9 cellular contexts compared by ENCODE assay signal in the genomic region with DNA sequence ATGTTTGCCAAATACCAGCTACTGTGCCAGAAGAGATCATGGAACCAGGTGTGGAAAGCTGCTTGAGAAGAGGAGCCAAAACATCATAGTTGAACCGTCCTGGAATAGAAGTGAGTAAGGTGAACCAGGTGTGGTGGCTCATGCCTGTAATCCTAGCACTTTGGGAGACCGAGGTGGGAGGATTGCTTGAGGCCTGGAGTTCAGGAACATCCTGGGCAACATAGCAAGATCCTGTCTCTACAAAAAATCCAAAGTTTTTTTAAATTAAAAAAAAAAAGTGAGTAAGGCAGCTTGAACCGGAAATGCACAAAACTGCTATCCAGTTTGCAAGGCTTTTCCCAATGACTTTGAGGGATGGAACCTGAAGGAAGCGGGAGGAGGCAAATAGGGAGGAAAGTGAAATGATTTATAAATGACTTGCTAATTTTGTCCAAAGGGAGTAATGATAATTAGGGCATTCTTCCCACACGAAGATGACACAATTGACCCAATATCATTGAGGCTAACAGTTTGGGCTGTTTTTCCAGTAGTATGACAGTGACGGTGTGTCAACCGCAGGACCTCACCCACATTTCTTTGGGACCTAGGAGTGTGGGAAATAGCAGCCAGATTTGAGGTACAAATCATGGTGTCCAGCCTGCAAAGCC. TPM values are rescaled to one million over a fixed set of nuclear protein-coding genes. Genes with fewer than 3 reads are reported as not detected.
DNase-seq lines count a peak whose midpoint lies in the region; ATAC-seq and TF ChIP-seq lines count a peak whose summit lies in the region.
"Had no signal": no experiment of that assay in that cellular context is flagged by ENCODE, and none has a peak within 500 bp of the region (broad histone marks: within the 10 kb centered on the region; RNA-seq: fewer than 3 reads in every experiment).

No MANE protein-coding gene starts in this region.

- no peak for TF ChIP-seq CTCF in activated CD8-positive, alpha-beta T cell treated with anti-CD3 and anti-CD28 coated beads for 36 hours (IDR thresholded peaks at IDR 0.05)
- TF ChIP-seq CTCF in dorsolateral prefrontal cortex (IDR thresholded peaks at IDR 0.05 in 54 of 56, conservative IDR thresholded peaks at IDR 0.05 in 2 of 56; ENCODE audit: low read depth in 1 of 56, partially characterized antibody in 56 of 56): no peak
- no peak for TF ChIP-seq CTCF in tibial artery (IDR thresholded peaks at IDR 0.05)

- no peak for ATAC-seq in activated CD8-positive, alpha-beta T cell treated with anti-CD3 and anti-CD28 coated beads for 36 hours
- no peak for ATAC-seq in activated CD8-positive, alpha-beta T cell treated with anti-CD3 and anti-CD28 coated beads, Interleukin-2, amount 10 ng/mL, durations not matched to agents 7 days and 5 days
- no peak for ATAC-seq in HG02571 (IDR thresholded peaks at IDR 0.05; ENCODE audit: unreplicated experiment)
- ATAC-seq: activated CD4-positive, CD25-positive, alpha-beta regulatory T cell treated with anti-CD3 and anti-CD28 coated beads, Interleukin-2, amount 50 U/mL, for 24 hours had no signal

- H3K27me3 ChIP-seq in dorsolateral prefrontal cortex (no peaks in the 10 kb centered on the region), muscle layer of colon (ENCODE audit: control insufficient read depth in 1 of 2, insufficient read depth in 2 of 2, low read length in 2 of 2) (no peaks in the 10 kb centered on the region), tibial artery (no peaks in the 10 kb centered on the region)

- H3K4me1 ChIP-seq in muscle layer of colon (ENCODE audit: insufficient read depth, low read length): peaks cover 36% of the 10 kb centered on the region
- peaks cover 0 to 45% (median 36%) of the 10 kb centered on the region in 4 donors for H3K4me1 ChIP-seq in tibial artery

- H3K27me3 Mint-ChIP-seq in activated CD8-positive, alpha-beta T cell treated with anti-CD3 and anti-CD28 coated beads for 36 hours: peaks cover 19% of the 10 kb centered on the region
- H3K27me3 Mint-ChIP-seq in activated CD8-positive, alpha-beta T cell treated with anti-CD3 and anti-CD28 coated beads, Interleukin-2, amount 10 ng/mL, durations not matched to agents 7 days and 5 days (ENCODE audit: low read depth): peaks cover 35% of the 10 kb centered on the region

- peak overlapping the region; percentile 91 for H3K9ac ChIP-seq in muscle layer of colon (ENCODE audit: low read length)

- POLR2A ChIA-PET in activated CD8-positive, alpha-beta T cell treated with anti-CD3 and anti-CD28 coated beads for 36 hours (lab: Charles Lee): no interaction called here
- POLR2A ChIA-PET in activated CD8-positive, alpha-beta T cell treated with anti-CD3 and anti-CD28 coated beads, Interleukin-2, amount 10 ng/mL, durations not matched to agents 7 days and 5 days (lab: Charles Lee): no interaction called here

- H3K4me1 Mint-ChIP-seq in activated CD8-positive, alpha-beta T cell treated with anti-CD3 and anti-CD28 coated beads for 36 hours (ENCODE audit: low read depth): peaks cover 15% of the 10 kb centered on the region
- peaks cover 15% of the 10 kb centered on the region for H3K4me1 Mint-ChIP-seq in activated CD8-positive, alpha-beta T cell treated with anti-CD3 and anti-CD28 coated beads, Interleukin-2, amount 10 ng/mL, durations not matched to agents 7 days and 5 days (ENCODE audit: low read depth)

- intact Hi-C loops in activated CD8-positive, alpha-beta T cell treated with anti-CD3 and anti-CD28 coated beads for 36 hours (cut with micrococcal nuclease): no loop called here
- intact Hi-C loops in dorsolateral prefrontal cortex (cut with DNase I): loop anchor here (5.0 kb wide), 3 partner anchors 56 to 304 kb away; partner anchors contain the start of gene RWDD3 (in 1 of the 2)
- intact Hi-C loops in tibial artery (cut with DNase I; ENCODE audit: low total_unique reads): loop anchor here (5.0 kb wide), 1 partner anchor 104 kb away; no protein-coding TSS in a partner anchor

- no peaks in the 10 kb centered on the region for H3K9me3 ChIP-seq in muscle layer of colon (ENCODE audit: low read length)
- H3K9me3 ChIP-seq in tibial artery: no peaks in the 10 kb centered on the region

- no peaks in the 10 kb centered on the region for H3K9me3 Mint-ChIP-seq in activated CD8-positive, alpha-beta T cell treated with anti-CD3 and anti-CD28 coated beads for 36 hours
- H3K9me3 Mint-ChIP-seq in activated CD8-positive, alpha-beta T cell treated with anti-CD3 and anti-CD28 coated beads, Interleukin-2, amount 10 ng/mL, durations not matched to agents 7 days and 5 days (ENCODE audit: insufficient read depth): no peaks in the 10 kb centered on the region

- H3K4me3 Mint-ChIP-seq in activated CD8-positive, alpha-beta T cell treated with anti-CD3 and anti-CD28 coated beads for 36 hours: peak overlapping the region; percentile 71
- no peak overlapping the region for H3K4me3 Mint-ChIP-seq in activated CD8-positive, alpha-beta T cell treated with anti-CD3 and anti-CD28 coated beads, Interleukin-2, amount 10 ng/mL, durations not matched to agents 7 days and 5 days

- no peak for DNase-seq in activated CD8-positive, alpha-beta T cell treated with anti-CD3 and anti-CD28 coated beads for 36 hours
- DNase-seq in activated CD8-positive, alpha-beta T cell treated with anti-CD3 and anti-CD28 coated beads, Interleukin-2, amount 10 ng/mL, durations not matched to agents 7 days and 5 days: no peak
- DNase-seq in dorsolateral prefrontal cortex (no peak), tibial artery (no peak), AG08395 (ENCODE audit: low spot score) (no peak), GF-D8 (lab: John Stamatoyannopoulos, UW) (no peak)

- H3K36me3 ChIP-seq in muscle layer of colon (ENCODE audit: insufficient read depth, low read length) (peaks cover 6% of the 10 kb centered on the region), tibial artery (peaks cover 0 to 21% (median 11%) of the 10 kb centered on the region in 3 donors)

- peaks cover 2% of the 10 kb centered on the region for H3K36me3 Mint-ChIP-seq in activated CD8-positive, alpha-beta T cell treated with anti-CD3 and anti-CD28 coated beads for 36 hours (ENCODE audit: low read depth)
- no peaks in the 10 kb centered on the region for H3K36me3 Mint-ChIP-seq in activated CD8-positive, alpha-beta T cell treated with anti-CD3 and anti-CD28 coated beads, Interleukin-2, amount 10 ng/mL, durations not matched to agents 7 days and 5 days (ENCODE audit: low read depth)

- peak overlapping the region; percentile 29 to 100 (median 98) for H3K27ac ChIP-seq in dorsolateral prefrontal cortex
- peak overlapping the region; percentile 95 for H3K27ac ChIP-seq in muscle layer of colon (ENCODE audit: low read depth, low read length)
- peak overlapping the region; percentile 99 for H3K27ac ChIP-seq in tibial artery

- no peak overlapping the region for H3K27ac Mint-ChIP-seq in activated CD8-positive, alpha-beta T cell treated with anti-CD3 and anti-CD28 coated beads for 36 hours
- H3K27ac Mint-ChIP-seq in activated CD8-positive, alpha-beta T cell treated with anti-CD3 and anti-CD28 coated beads, Interleukin-2, amount 10 ng/mL, durations not matched to agents 7 days and 5 days: no peak overlapping the region

- H3K4me3 ChIP-seq in dorsolateral prefrontal cortex: peak overlapping the region in 57 of 59 donors; percentile 6 to 96 (median 87)
- H3K4me3 ChIP-seq in muscle layer of colon (ENCODE audit: low read depth in 1 of 2, low read length in 2 of 2): peak overlapping the region; percentile 71 to 79
- peak overlapping the region; percentile 86 to 93 for H3K4me3 ChIP-seq in tibial artery

- CTCF ChIA-PET in activated CD8-positive, alpha-beta T cell treated with anti-CD3 and anti-CD28 coated beads for 36 hours (lab: Charles Lee): interaction anchor here (1.6 to 2.1 kb wide), 3 partner anchors 19 to 115 kb away, joined by 3 to 9 read pairs (median 7); no protein-coding TSS in a partner anchor
- CTCF ChIA-PET in activated CD8-positive, alpha-beta T cell treated with anti-CD3 and anti-CD28 coated beads, Interleukin-2, amount 10 ng/mL, durations not matched to agents 7 days and 5 days (lab: Charles Lee): interaction anchor here (1.1 to 1.7 kb wide), 3 partner anchors 74 to 115 kb away, joined by 4 to 6 read pairs (median 5); no protein-coding TSS in a partner anchor

RNA-seq across cellular contexts. Expression of gene CNN3, which starts 1.5 kb away (rescaled TPM):
- 10 to 100 TPM; 12.8 to 12.9 TPM for total RNA-seq in activated CD8-positive, alpha-beta T cell treated with anti-CD3 and anti-CD28 coated beads for 36 hours
- 1 to 10 TPM; 6.1 to 7.2 TPM for total RNA-seq in activated CD8-positive, alpha-beta T cell treated with anti-CD3 and anti-CD28 coated beads, Interleukin-2, amount 10 ng/mL, durations not matched to agents 7 days and 5 days
- total RNA-seq in dorsolateral prefrontal cortex: 100 to 1,000 TPM in 118 of 120 experiments, 10 to 100 TPM in 2; 91.8 to 419 (median 154) TPM

Comparison
In these comparisons a context has a peak if more than half of its experiments do, and no peak if none do; other contexts are left out.
1. RNA of gene CNN3, which starts 1.5 kb away (total RNA-seq): 91.8 to 419 TPM in dorsolateral prefrontal cortex; 12.8 to 12.9 TPM in activated CD8-positive, alpha-beta T cell treated with anti-CD3 and anti-CD28 coated beads for 36 hours and 6.1 to 7.2 TPM in activated CD8-positive, alpha-beta T cell treated with anti-CD3 and anti-CD28 coated beads, Interleukin-2, amount 10 ng/mL, durations not matched to agents 7 days and 5 days; every median in the first group is over 4 times any median in the second.
2. Peak in every context shown above with its lines, with median percentiles within 50 percentile points of each other: H3K27ac ChIP-seq and H3K4me3 ChIP-seq.